ENCODE assay signal across 8 cellular contexts in the genomic region with DNA sequence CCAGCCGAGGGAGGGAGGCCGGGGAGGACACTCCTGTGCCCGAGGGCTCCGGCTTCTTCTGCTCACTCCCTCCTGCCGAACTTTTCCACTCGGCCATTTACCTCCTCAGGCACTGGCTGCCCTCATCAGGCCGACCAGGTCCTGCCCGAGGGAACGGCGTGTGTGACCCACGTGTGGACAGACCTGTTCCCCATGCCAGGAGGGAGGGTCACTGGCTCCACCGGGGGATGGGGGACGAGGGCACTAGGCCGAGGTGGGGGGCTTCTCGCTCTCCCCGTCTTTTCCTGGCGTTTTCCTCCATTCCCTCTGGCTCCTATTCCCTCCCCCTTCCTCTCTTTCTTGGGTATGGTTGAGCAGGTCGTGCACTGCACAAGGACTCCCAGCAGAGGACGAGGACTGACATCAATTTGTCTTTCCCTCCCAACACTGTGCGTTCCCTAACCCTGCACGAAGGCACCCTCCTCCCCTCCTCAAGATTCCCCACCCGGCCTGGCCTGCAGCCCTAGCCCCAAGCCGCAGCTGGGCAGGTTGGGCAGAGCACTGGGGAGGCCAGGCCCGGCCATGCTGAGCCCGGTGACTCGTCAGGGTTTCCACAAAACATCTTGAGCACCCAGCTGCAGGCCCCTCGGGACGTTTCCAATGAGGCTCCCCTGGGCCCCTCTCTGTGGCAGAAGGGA. TPM values are rescaled to one million over a fixed set of nuclear protein-coding genes. Genes with fewer than 3 reads are reported as not detected.
DNase-seq lines count a peak whose midpoint lies in the region; ATAC-seq and TF ChIP-seq lines count a peak whose summit lies in the region.

No MANE protein-coding gene starts in this region.

- no peaks in the 10 kb centered on the region for H3K79me2 ChIP-seq in GM23248 (ENCODE audit: insufficient read depth)

- H3K4me1 ChIP-seq in GM23248 (ENCODE audit: insufficient read depth) (no peaks in the 10 kb centered on the region; the same call in 1 of the 2 replicates), ascending aorta (peaks cover 0 to 4% of the 10 kb centered on the region in 2 donors), aorta (ENCODE audit: control insufficient read depth in 1 of 2, insufficient read depth in 2 of 2, low read length in 2 of 2) (no peaks in the 10 kb centered on the region)

- DNase-seq in AG09309 (ENCODE audit: low read depth) = no peak
- DNase-seq in GM23248 = peak; percentile 36
- DNase-seq in ascending aorta (ENCODE audit: low spot score in 2 of 2) = no peak
- no peak for DNase-seq in memory B cell (ENCODE audit: low spot score in 2 of 2)
- DNase-seq in NCI-H774 (lab: John Stamatoyannopoulos, UW) = no peak
- no peak for DNase-seq in NCI-H1694 (lab: John Stamatoyannopoulos, UW)
- no peak for DNase-seq in aorta

- peak overlapping the region; percentile 87 for H3K4me2 ChIP-seq in GM23248 (ENCODE audit: unreplicated experiment)

- peak overlapping the region; percentile 80 for H3K9ac ChIP-seq in GM23248

- 36 to 47% methylated on average over 20 to 28 of the region's 28 CpGs for WGBS in GM23248 (ENCODE audit: low coverage in 1 of 2, low lambda C conversion rate in 2 of 2, missing lambda C conversion rate in 2 of 2), 2 experiments
- WGBS in aorta, 2 donors = 56 to 62% methylated on average over 27 to 28 of the region's 28 CpGs

- H3K9me3 ChIP-seq in GM23248 (ENCODE audit: low read depth) = no peaks in the 10 kb centered on the region
- H3K9me3 ChIP-seq in ascending aorta = no peaks in the 10 kb centered on the region
- H3K9me3 ChIP-seq in aorta (ENCODE audit: control insufficient read depth, low read length) = no peaks in the 10 kb centered on the region

- H3K27me3 ChIP-seq in GM23248 (replicated peaks; ENCODE audit: insufficient read depth) (peaks cover 21% of the 10 kb centered on the region), ascending aorta (no peaks in the 10 kb centered on the region), aorta (ENCODE audit: control insufficient read depth in 1 of 2, insufficient read depth in 2 of 2, low read length in 1 of 2) (no peaks in the 10 kb centered on the region)

- in situ Hi-C loops in GM23248 (cut with MboI) = no loop called here

- no peaks in the 10 kb centered on the region for H3K9me3 Mint-ChIP-seq in memory B cell

- peak overlapping the region; percentile 84 for H3K4me3 Mint-ChIP-seq in memory B cell

- H3K36me3 Mint-ChIP-seq in memory B cell = peaks cover 2% of the 10 kb centered on the region

- ATAC-seq in memory B cell (ENCODE audit: low read depth) = no peak
- no peak for ATAC-seq in GM19452 (IDR thresholded peaks at IDR 0.05; ENCODE audit: unreplicated experiment)
- ATAC-seq in aorta (ENCODE audit: low FRiP score) = no peak

- TF ChIP-seq CTCF in AG09309 (IDR thresholded peaks at IDR 0.05; ENCODE audit: control insufficient read depth, insufficient read depth, low read depth, low read length, missing control alignments) (no peak), ascending aorta (IDR thresholded peaks at IDR 0.05) (no peak)

- H3K36me3 ChIP-seq in GM23248 (ENCODE audit: low read depth) = no peaks in the 10 kb centered on the region
- H3K36me3 ChIP-seq in ascending aorta = peaks cover 24 to 34% of the 10 kb centered on the region in 2 donors
- peaks cover 2 to 6% of the 10 kb centered on the region in 2 donors for H3K36me3 ChIP-seq in aorta (ENCODE audit: control insufficient read depth in 1 of 2, insufficient read depth in 2 of 2, low read length in 1 of 2)

- H3K27me3 Mint-ChIP-seq in memory B cell = no peaks in the 10 kb centered on the region

- H2AFZ ChIP-seq in GM23248 = peak overlapping the region; percentile 84

- H3K4me3 ChIP-seq in AG09309 (ENCODE audit: control insufficient read depth, low read depth, low read length) = peak overlapping the region; percentile 39
- H3K4me3 ChIP-seq in GM23248 = peak overlapping the region; percentile 78
- H3K4me3 ChIP-seq in ascending aorta = peak overlapping the region; percentile 39 to 63
- H3K4me3 ChIP-seq in aorta (ENCODE audit: low read length in 2 of 2) = no peak overlapping the region

- intact Hi-C loops in ascending aorta (cut with DNase I) (no loop called here), aorta (cut with DNase I) (no loop called here)

- H3K27ac ChIP-seq in GM23248 = 0 out of 2 replicates have a peak overlapping the region, but pooled peaks have one; percentile 43
- H3K27ac ChIP-seq in ascending aorta = no peak overlapping the region
- H3K27ac ChIP-seq in aorta (ENCODE audit: low read depth in 1 of 2, low read length in 2 of 2) = no peak overlapping the region

- H3K4me1 Mint-ChIP-seq in memory B cell = peaks cover 27% of the 10 kb centered on the region

- H4K20me1 ChIP-seq in GM23248 (ENCODE audit: insufficient read depth) = no peaks in the 10 kb centered on the region

- H3K9me2 ChIP-seq in GM23248 (ENCODE audit: insufficient read depth) = no peaks in the 10 kb centered on the region

- H3K27ac Mint-ChIP-seq in memory B cell = peak overlapping the region; percentile 63

- no peaks in the 10 kb centered on the region for H3F3A ChIP-seq in GM23248 (ENCODE audit: insufficient read depth)

RNA-seq across cellular contexts. Expression of a gene that starts 3.2 kb away (rescaled TPM):
- not detected in 2 replicates for total RNA-seq in GM23248 (2014; rRNA removed; shearing (Covaris generic))
- polyA plus RNA-seq in GM23248 (2016; fragmentation: Nextera tagmentation; extraction: Ambion mirVana) (not detected in 2 replicates), aorta (not detected)
- total RNA-seq in ascending aorta (not detected), aorta (not detected)

RNA-seq across cellular contexts. Expression of a gene that starts 15.7 kb away (rescaled TPM):
- total RNA-seq in GM23248 (2014; rRNA removed; shearing (Covaris generic)) = 332 and 338 TPM in 2 replicates
- 270 and 283 TPM in 2 replicates for polyA plus RNA-seq in GM23248 (2016; fragmentation: Nextera tagmentation; extraction: Ambion mirVana)
- 361 TPM for total RNA-seq in ascending aorta
- 100 to 1,000 TPM in 1 of 2 donors, 10 to 100 TPM in 1; 79.2 to 148 TPM for total RNA-seq in aorta
- 100 to 1,000 TPM in 1 of 2 donors, 10 to 100 TPM in 1; 99.0 to 107 TPM for polyA plus RNA-seq in aorta

RNA-seq across cellular contexts. Expression of a gene that starts 27.8 kb away (rescaled TPM):
- total RNA-seq in GM23248 (2014; rRNA removed; shearing (Covaris generic)) = 25.0 and 29.1 TPM in 2 replicates
- 27.4 and 28.6 TPM in 2 replicates for polyA plus RNA-seq in GM23248 (2016; fragmentation: Nextera tagmentation; extraction: Ambion mirVana)
- total RNA-seq in ascending aorta = 72.9 TPM
- 10 to 100 TPM; 26.0 to 26.6 TPM for total RNA-seq in aorta
- polyA plus RNA-seq in aorta = 10 to 100 TPM; 19.8 to 57.6 TPM

RNA-seq across cellular contexts. Expression of a gene that starts 51.2 kb away (rescaled TPM):
- not detected in 2 replicates for total RNA-seq in GM23248 (2014; rRNA removed; shearing (Covaris generic))
- polyA plus RNA-seq in GM23248 (2016; fragmentation: Nextera tagmentation; extraction: Ambion mirVana) (0.35 and 0.71 TPM in 2 replicates), aorta (1 to 10 TPM in 1 of 2 donors, not detected in 1; 1.6 TPM)
- total RNA-seq in ascending aorta (not detected), aorta (under 1 TPM; 0.27 to 0.71 TPM)

Comparison
In these comparisons a context has a peak if more than half of its experiments do, and no peak if none do; other contexts are left out.
1. H3K4me3 ChIP-seq: peak in AG09309 (single experiment), GM23248 (single experiment) and ascending aorta (2 of 2); none in aorta (0 of 2).